Comparison of ENCODE assay signal across 1 cellular context in genomic region chr9:93114169-93114983, GRCh38.
TF ChIP-seq lines count a peak whose summit lies in the region.

No MANE protein-coding gene starts in this region.

TF ChIP-seq in liver, 16 proteins besides CTCF, POLR2A, EP300 and RAD21 (continued from another document):
- TF ChIP-seq REST (IDR thresholded peaks at IDR 0.05) (no peak), GABPA (IDR thresholded peaks at IDR 0.05 in 1 of 2, conservative IDR thresholded peaks at IDR 0.05 in 1 of 2) (no peak), ATF3 (IDR thresholded peaks at IDR 0.05) (no peak)
